25 cellular contexts compared by ENCODE assay signal in the genomic region with DNA sequence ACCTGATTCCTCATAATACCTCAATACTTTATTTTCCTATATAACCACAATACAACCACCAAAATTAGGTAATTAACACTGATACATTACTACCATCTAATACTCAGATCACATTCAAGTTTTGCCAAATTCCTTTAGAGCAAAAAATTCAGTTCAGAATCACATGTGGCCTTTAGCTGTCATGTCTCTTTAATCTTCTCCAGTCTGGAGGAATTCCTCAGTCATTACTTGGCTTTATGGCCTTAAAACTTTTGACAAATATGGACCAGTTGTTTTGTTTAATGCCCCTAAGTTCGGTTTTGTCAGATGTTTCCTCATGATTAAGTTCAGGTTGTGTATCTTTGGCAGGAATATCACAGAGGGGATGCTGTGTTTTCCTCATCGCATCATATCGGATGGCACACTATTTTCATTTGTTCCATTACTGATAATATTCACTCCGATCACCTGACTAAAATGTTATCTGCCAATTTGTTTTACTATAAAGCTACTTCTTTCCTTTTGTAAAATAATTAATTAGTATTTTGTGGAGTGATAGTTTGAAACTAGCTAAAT.
"Had no signal": no experiment of that assay in that cellular context is flagged by ENCODE, and none has a peak within 500 bp of the region (broad histone marks: within the 10 kb centered on the region; RNA-seq: fewer than 3 reads in every experiment).

No MANE protein-coding gene starts in this region.

- H2AFZ ChIP-seq: PC-9 had no signal

- H3K27me3 ChIP-seq: ascending aorta had no signal

- H3K27ac Mint-ChIP-seq: activated CD4-positive, alpha-beta T cell treated with anti-CD3 and anti-CD28 coated beads, Interleukin-2, amount 10 ng/mL, durations not matched to agents 24 days and 14 days; activated CD8-positive, alpha-beta memory T cell treated with anti-CD3 and anti-CD28 coated beads, Interleukin-2, amount 10 ng/mL, durations not matched to agents 7 days and 5 days; activated naive CD4-positive, alpha-beta T cell treated with anti-CD3 and anti-CD28 coated beads, Interleukin-2, amount 50 U/mL, for 72 hours; activated naive CD8-positive, alpha-beta T cell treated with anti-CD3 and anti-CD28 coated beads, Interleukin-2, amount 50 U/mL, for 24 hours; activated T-cell treated with anti-CD3 and anti-CD28 coated beads, Interleukin-2, amount 50 U/mL, for 24 hours; activated T-helper 1 cell treated with anti-CD3 and anti-CD28 coated beads, Interleukin-12 subunit alpha, Interleukin-12 subunit beta, Interleukin-2, Interleukin-4 antibody, amounts not matched to agents 30 ng/mL and 10 ng/mL and 1 ng/mL, durations not matched to agents 14 hours and 24 hours and 36 hours; brain; T-helper 1 cell treated with Interleukin-12 subunit alpha and Interleukin-12 subunit beta and Interleukin-4 antibody, amounts not matched to agents 30 μg/mL and 1 μg/mL, for 36 hours; WTC11 had no signal

- H3K27ac ChIP-seq: ascending aorta, PC-9 had no signal

- H3K4me3 ChIP-seq: ascending aorta, PC-9 had no signal

- H3K27me3 Mint-ChIP-seq: activated CD8-positive, alpha-beta memory T cell treated with anti-CD3 and anti-CD28 coated beads, Interleukin-2, amount 10 ng/mL, durations not matched to agents 7 days and 5 days; activated naive CD8-positive, alpha-beta T cell treated with anti-CD3 and anti-CD28 coated beads, Interleukin-2, amount 50 U/mL, for 24 hours; activated T-cell treated with anti-CD3 and anti-CD28 coated beads, Interleukin-2, amount 50 U/mL, for 24 hours; central memory CD8-positive, alpha-beta T cell had no signal

- H3K36me3 Mint-ChIP-seq: activated CD8-positive, alpha-beta memory T cell treated with anti-CD3 and anti-CD28 coated beads, Interleukin-2, amount 10 ng/mL, durations not matched to agents 7 days and 5 days; activated naive CD4-positive, alpha-beta T cell treated with anti-CD3 and anti-CD28 coated beads, Interleukin-2, amount 50 U/mL, for 72 hours; brain had no signal

- H3K9me3 Mint-ChIP-seq: activated CD4-positive, alpha-beta T cell treated with anti-CD3 and anti-CD28 coated beads, Interleukin-2, amount 10 ng/mL, durations not matched to agents 24 days and 14 days; activated naive CD4-positive, alpha-beta T cell treated with anti-CD3 and anti-CD28 coated beads, Interleukin-2, amount 50 U/mL, for 72 hours; activated naive CD8-positive, alpha-beta T cell treated with anti-CD3 and anti-CD28 coated beads, Interleukin-2, amount 50 U/mL, for 24 hours; activated T-cell treated with anti-CD3 and anti-CD28 coated beads, Interleukin-2, amount 50 U/mL, for 24 hours; activated T-helper 1 cell treated with anti-CD3 and anti-CD28 coated beads, Interleukin-12 subunit alpha, Interleukin-12 subunit beta, Interleukin-2, Interleukin-4 antibody, amounts not matched to agents 30 ng/mL and 10 ng/mL and 1 ng/mL, durations not matched to agents 14 hours and 24 hours and 36 hours; central memory CD8-positive, alpha-beta T cell; T-helper 1 cell treated with Interleukin-12 subunit alpha and Interleukin-12 subunit beta and Interleukin-4 antibody, amounts not matched to agents 30 μg/mL and 1 μg/mL, for 36 hours; WTC11 had no signal

- ATAC-seq: activated CD8-positive, alpha-beta memory T cell treated with anti-CD3 and anti-CD28 coated beads, Interleukin-2, amount 10 ng/mL, durations not matched to agents 7 days and 5 days; activated naive CD4-positive, alpha-beta T cell treated with anti-CD3 and anti-CD28 coated beads, Interleukin-2, amount 50 U/mL, for 72 hours; activated naive CD8-positive, alpha-beta T cell treated with anti-CD3 and anti-CD28 coated beads, Interleukin-2, amount 50 U/mL, for 24 hours; WTC11 had no signal

- H3K4me3 Mint-ChIP-seq: activated CD4-positive, alpha-beta T cell treated with anti-CD3 and anti-CD28 coated beads, Interleukin-2, amount 10 ng/mL, durations not matched to agents 24 days and 14 days; activated CD8-positive, alpha-beta memory T cell treated with anti-CD3 and anti-CD28 coated beads, Interleukin-2, amount 10 ng/mL, durations not matched to agents 7 days and 5 days; activated naive CD8-positive, alpha-beta T cell treated with anti-CD3 and anti-CD28 coated beads, Interleukin-2, amount 50 U/mL, for 24 hours; activated T-cell treated with anti-CD3 and anti-CD28 coated beads, Interleukin-2, amount 50 U/mL, for 24 hours; activated T-helper 1 cell treated with anti-CD3 and anti-CD28 coated beads, Interleukin-12 subunit alpha, Interleukin-12 subunit beta, Interleukin-2, Interleukin-4 antibody, amounts not matched to agents 30 ng/mL and 10 ng/mL and 1 ng/mL, durations not matched to agents 14 hours and 24 hours and 36 hours; brain; central memory CD8-positive, alpha-beta T cell; T-helper 1 cell treated with Interleukin-12 subunit alpha and Interleukin-12 subunit beta and Interleukin-4 antibody, amounts not matched to agents 30 μg/mL and 1 μg/mL, for 36 hours; WTC11 had no signal

- H3K9me3 ChIP-seq: ascending aorta had no signal

- DNase-seq: activated CD4-positive, alpha-beta T cell treated with anti-CD3 and anti-CD28 coated beads for 1 hour; activated CD4-positive, alpha-beta T cell treated with anti-CD3 and anti-CD28 coated beads, Interleukin-2, amount 10 ng/mL, durations not matched to agents 24 days and 14 days; activated CD4-positive, alpha-beta T cell treated with anti-CD3 and anti-CD28 coated beads, Interleukin-2, amount 50 U/mL, for 48 hours; activated CD8-positive, alpha-beta memory T cell treated with anti-CD3 and anti-CD28 coated beads, Interleukin-2, amount 10 ng/mL, durations not matched to agents 7 days and 5 days; activated effector memory CD4-positive, alpha-beta T cell treated with Interleukin-2 at 50 U/mL for 16 hours; activated naive CD4-positive, alpha-beta T cell; activated naive CD8-positive, alpha-beta T cell treated with anti-CD3 and anti-CD28 coated beads, Interleukin-2, amount 50 U/mL, for 24 hours; activated T-cell treated with anti-CD3 and anti-CD28 coated beads, Interleukin-2, amount 50 U/mL, for 24 hours; amniotic stem cell; MM.1S; NCI-H1105 treated with DMSO at 0.1 percent for 48 hours; NCI-H146; NCI-H187 treated with DMSO at 0.1 percent for 48 hours; NCI-H2081 treated with DMSO at 0.1 percent for 48 hours; NCI-H446; NCI-H524; PC-9; SHP77 treated with DMSO at 0.1 percent for 48 hours had no signal

- H3K4me2 ChIP-seq: PC-9 had no signal

- H3K36me3 ChIP-seq: ascending aorta had no signal
